ENCODE assay signal across 3 cellular contexts in genomic region chr5:7634837-7635236, GRCh38.
"Had no signal": no experiment of that assay in that cellular context is flagged by ENCODE, and none has a peak within 500 bp of the region (broad histone marks: within the 10 kb centered on the region; RNA-seq: fewer than 3 reads in every experiment).

No MANE protein-coding gene starts in this region.

- ATAC-seq: GM12878 had no signal

- DNase-seq: GDM1, GF-D8 had no signal

- H3K4me3 ChIP-seq: GM12878 had no signal
